ENCODE assay signal across 1 cellular context in the genomic region with DNA sequence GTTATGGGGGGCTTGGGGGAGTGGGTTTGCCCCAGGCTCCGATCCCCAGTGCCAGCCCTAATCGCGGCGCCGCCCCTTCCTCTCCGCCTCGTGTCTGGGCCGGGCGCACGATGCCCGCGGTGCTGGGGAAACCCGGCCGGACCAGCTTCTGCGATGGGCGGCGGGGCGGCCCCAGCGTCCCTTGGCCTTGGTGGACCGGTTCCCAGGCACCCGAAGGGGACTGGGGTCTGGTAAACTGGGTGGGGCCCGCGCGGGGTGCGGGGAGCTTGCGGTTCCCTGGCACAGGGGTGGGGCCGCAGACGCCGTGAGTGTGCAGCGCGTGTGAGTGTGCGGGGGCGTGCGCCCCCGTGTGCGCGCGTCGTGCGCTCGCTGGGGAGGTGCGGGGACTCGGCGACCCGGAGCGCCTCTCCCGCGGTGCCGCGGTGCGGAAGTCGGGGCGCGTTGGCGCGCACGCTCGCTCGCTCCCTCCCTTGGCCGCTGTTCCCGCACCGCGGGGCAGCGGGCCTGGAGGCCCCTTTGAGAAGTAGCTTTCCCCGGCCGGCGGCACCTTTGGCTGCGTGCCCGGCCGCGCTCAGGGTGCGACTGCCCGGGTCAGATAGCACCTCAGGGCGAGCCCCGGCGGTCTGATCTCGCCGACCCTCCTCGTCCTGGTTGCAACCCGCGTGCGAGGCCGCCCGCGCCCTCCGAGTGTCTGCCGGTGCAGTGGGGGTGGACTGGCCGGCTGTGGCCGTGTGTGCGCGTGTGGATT.
TF ChIP-seq lines count a peak whose summit lies in the region.

No MANE protein-coding gene starts in this region.

TF ChIP-seq in HepG2, 621 proteins besides CTCF, POLR2A, EP300 and RAD21 (continued from another document and continues in another):
- TF ChIP-seq ZNF839 (CRISPR knock-in tag; IDR thresholded peaks at IDR 0.05; ENCODE audit: borderline replicate concordance) (no peak), MYPOP (CRISPR knock-in tag; IDR thresholded peaks at IDR 0.05) (peak; percentile 62), ZNF232 (CRISPR knock-in tag; IDR thresholded peaks at IDR 0.05; ENCODE audit: borderline replicate concordance) (no peak; the same call in 1 of the 2 replicates), CEBPZ (IDR thresholded peaks at IDR 0.05; ENCODE audit: low read length) (no peak), ZSCAN25 (CRISPR knock-in tag; IDR thresholded peaks at IDR 0.05) (peak; percentile 35; the same call in 1 of the 2 replicates), GZF1 (CRISPR knock-in tag; IDR thresholded peaks at IDR 0.05) (no peak), ZNF766 (CRISPR knock-in tag; IDR thresholded peaks at IDR 0.05; ENCODE audit: borderline replicate concordance) (peak; percentile 80; the same call in 1 of the 2 replicates), ZHX2 (IDR thresholded peaks at IDR 0.05; ENCODE audit: low read depth) (no peak), ZHX2 (CRISPR knock-in tag; IDR thresholded peaks at IDR 0.05; ENCODE audit: borderline replicate concordance) (no peak; the same call in 1 of the 2 replicates), SALL2 (CRISPR knock-in tag; IDR thresholded peaks at IDR 0.05) (no peak), ZNF616 (CRISPR knock-in tag; IDR thresholded peaks at IDR 0.05; ENCODE audit: low read depth) (no peak), ZNF326 (CRISPR knock-in tag; IDR thresholded peaks at IDR 0.05; ENCODE audit: borderline replicate concordance) (no peak), ZNF367 (CRISPR knock-in tag; IDR thresholded peaks at IDR 0.05; ENCODE audit: borderline replicate concordance) (no peak), MAF1 (CRISPR knock-in tag; IDR thresholded peaks at IDR 0.05; ENCODE audit: borderline replicate concordance) (no peak), ZNF737 (CRISPR knock-in tag; IDR thresholded peaks at IDR 0.05; ENCODE audit: borderline replicate concordance) (no peak), HNRNPK (IDR thresholded peaks at IDR 0.05; ENCODE audit: low read depth, low read length, poor library complexity, severe bottlenecking) (peak; percentile 39), MIXL1 (CRISPR knock-in tag; IDR thresholded peaks at IDR 0.05) (no peak), ZNF451 (CRISPR knock-in tag; IDR thresholded peaks at IDR 0.05) (0 out of 2 replicates have a peak, but pooled peaks have one; percentile 82), ZNF724P (CRISPR knock-in tag; IDR thresholded peaks at IDR 0.05; ENCODE audit: borderline replicate concordance) (no peak), CREBL2 (CRISPR knock-in tag; IDR thresholded peaks at IDR 0.05; ENCODE audit: borderline replicate concordance) (no peak; the same call in 1 of the 2 replicates), FOXP1 (IDR thresholded peaks at IDR 0.05) (no peak), FOXP1 (CRISPR knock-in tag; IDR thresholded peaks at IDR 0.05) (no peak), MBNL3 (CRISPR knock-in tag; conservative IDR thresholded peaks at IDR 0.05) (no peak), SP2 (CRISPR knock-in tag; IDR thresholded peaks at IDR 0.05) (0 out of 2 replicates have a peak, but pooled peaks have one; percentile 25), SAP130 (CRISPR knock-in tag; IDR thresholded peaks at IDR 0.05; ENCODE audit: low read depth) (peak; percentile 24; the same call in 1 of the 2 replicates), DMAP1 (CRISPR knock-in tag; IDR thresholded peaks at IDR 0.05) (peak; percentile 32)
- TF ChIP-seq, protein P1, sequence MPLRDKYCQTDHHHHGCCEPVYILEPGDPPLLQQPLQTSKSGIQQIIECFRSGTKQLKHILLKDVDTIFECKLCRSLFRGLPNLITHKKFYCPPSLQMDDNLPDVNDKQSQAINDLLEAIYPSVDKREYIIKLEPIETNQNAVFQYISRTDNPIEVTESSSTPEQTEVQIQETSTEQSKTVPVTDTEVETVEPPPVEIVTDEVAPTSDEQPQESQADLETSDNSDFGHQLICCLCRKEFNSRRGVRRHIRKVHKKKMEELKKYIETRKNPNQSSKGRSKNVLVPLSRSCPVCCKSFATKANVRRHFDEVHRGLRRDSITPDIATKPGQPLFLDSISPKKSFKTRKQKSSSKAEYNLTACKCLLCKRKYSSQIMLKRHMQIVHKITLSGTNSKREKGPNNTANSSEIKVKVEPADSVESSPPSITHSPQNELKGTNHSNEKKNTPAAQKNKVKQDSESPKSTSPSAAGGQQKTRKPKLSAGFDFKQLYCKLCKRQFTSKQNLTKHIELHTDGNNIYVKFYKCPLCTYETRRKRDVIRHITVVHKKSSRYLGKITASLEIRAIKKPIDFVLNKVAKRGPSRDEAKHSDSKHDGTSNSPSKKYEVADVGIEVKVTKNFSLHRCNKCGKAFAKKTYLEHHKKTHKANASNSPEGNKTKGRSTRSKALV (CRISPR knock-in tag; IDR thresholded peaks at IDR 0.05) = peak; percentile 98
- TF ChIP-seq, protein P2, sequence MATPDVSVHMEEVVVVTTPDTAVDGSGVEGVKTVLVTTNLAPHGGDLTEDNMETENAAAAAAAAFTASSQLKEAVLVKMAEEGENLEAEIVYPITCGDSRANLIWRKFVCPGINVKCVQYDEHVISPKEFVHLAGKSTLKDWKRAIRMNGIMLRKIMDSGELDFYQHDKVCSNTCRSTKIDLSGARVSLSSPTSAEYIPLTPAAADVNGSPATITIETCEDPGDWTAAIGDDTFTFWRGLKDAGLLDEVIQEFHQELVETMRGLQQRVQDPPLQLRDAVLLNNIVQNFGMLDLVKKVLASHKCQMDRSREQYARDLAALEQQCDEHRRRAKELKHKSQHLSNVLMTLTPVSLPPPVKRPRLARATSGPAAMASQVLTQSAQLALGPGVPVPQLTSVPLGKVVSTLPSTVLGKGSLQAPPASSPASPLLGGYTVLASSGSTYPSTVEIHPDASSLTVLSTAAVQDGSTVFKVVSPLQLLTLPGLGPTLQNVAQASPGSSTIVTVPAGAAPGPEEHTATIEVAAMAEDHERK (CRISPR knock-in tag; IDR thresholded peaks at IDR 0.05; ENCODE audit: low read depth) = 0 out of 2 replicates have a peak, but pooled peaks have one; percentile 10
- TF ChIP-seq, protein P3, sequence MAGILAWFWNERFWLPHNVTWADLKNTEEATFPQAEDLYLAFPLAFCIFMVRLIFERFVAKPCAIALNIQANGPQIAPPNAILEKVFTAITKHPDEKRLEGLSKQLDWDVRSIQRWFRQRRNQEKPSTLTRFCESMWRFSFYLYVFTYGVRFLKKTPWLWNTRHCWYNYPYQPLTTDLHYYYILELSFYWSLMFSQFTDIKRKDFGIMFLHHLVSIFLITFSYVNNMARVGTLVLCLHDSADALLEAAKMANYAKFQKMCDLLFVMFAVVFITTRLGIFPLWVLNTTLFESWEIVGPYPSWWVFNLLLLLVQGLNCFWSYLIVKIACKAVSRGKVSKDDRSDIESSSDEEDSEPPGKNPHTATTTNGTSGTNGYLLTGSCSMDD (CRISPR knock-in tag; IDR thresholded peaks at IDR 0.05) = no peak
- TF ChIP-seq, protein P4, sequence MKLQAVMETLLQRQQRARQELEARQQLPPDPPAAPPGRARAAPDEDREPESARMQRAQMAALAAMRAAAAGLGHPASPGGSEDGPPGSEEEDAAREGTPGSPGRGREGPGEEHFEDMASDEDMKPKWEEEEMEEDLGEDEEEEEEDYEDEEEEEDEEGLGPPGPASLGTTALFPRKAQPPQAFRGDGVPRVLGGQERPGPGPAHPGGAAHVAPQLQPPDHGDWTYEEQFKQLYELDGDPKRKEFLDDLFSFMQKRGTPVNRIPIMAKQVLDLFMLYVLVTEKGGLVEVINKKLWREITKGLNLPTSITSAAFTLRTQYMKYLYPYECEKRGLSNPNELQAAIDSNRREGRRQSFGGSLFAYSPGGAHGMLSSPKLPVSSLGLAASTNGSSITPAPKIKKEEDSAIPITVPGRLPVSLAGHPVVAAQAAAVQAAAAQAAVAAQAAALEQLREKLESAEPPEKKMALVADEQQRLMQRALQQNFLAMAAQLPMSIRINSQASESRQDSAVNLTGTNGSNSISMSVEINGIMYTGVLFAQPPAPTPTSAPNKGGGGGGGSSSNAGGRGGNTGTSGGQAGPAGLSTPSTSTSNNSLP (IDR thresholded peaks at IDR 0.05; ENCODE audit: low read depth, low read length) = no peak
- TF ChIP-seq, protein P5, sequence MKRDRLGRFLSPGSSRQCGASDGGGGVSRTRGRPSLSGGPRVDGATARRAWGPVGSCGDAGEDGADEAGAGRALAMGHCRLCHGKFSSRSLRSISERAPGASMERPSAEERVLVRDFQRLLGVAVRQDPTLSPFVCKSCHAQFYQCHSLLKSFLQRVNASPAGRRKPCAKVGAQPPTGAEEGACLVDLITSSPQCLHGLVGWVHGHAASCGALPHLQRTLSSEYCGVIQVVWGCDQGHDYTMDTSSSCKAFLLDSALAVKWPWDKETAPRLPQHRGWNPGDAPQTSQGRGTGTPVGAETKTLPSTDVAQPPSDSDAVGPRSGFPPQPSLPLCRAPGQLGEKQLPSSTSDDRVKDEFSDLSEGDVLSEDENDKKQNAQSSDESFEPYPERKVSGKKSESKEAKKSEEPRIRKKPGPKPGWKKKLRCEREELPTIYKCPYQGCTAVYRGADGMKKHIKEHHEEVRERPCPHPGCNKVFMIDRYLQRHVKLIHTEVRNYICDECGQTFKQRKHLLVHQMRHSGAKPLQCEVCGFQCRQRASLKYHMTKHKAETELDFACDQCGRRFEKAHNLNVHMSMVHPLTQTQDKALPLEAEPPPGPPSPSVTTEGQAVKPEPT (CRISPR knock-in tag; IDR thresholded peaks at IDR 0.05; ENCODE audit: low read depth) = no peak
